In genomic region chr2:172722481-172722880, GRCh38 we compare ENCODE assay signal across 18 cellular contexts. TPM values are rescaled to one million over a fixed set of nuclear protein-coding genes. Genes with fewer than 3 reads are reported as not detected.
DNase-seq lines count a peak whose midpoint lies in the region; ATAC-seq, FAIRE-seq and TF ChIP-seq lines count a peak whose summit lies in the region.
"Had no signal": no experiment of that assay in that cellular context is flagged by ENCODE, and none has a peak within 500 bp of the region (broad histone marks: within the 10 kb centered on the region; RNA-seq: fewer than 3 reads in every experiment).

No MANE protein-coding gene starts in this region.

- CTCF ChIA-PET in activated CD4-positive, alpha-beta memory T cell treated with anti-CD3 and anti-CD28 coated beads, Interleukin-2, amount 10 ng/mL, durations not matched to agents 7 days and 5 days (lab: Charles Lee), result no interaction called here

- H3K27me3 ChIP-seq in keratinocyte (ENCODE audit: control insufficient read depth, extremely low read depth, insufficient read depth, low read length), result peaks cover 4% of the 10 kb centered on the region
- no peaks in the 10 kb centered on the region for H3K27me3 ChIP-seq in gastrocnemius medialis
- H3K27me3 ChIP-seq: SJSA1 had no signal

- H3K4me3 ChIP-seq in astrocyte of the spinal cord (ENCODE audit: low read depth, low read length), result no peak overlapping the region
- H3K4me3 ChIP-seq in keratinocyte (ENCODE audit: control insufficient read depth in 2 of 3, extremely low read depth in 1 of 3, insufficient read depth in 2 of 3, low read depth in 1 of 3, low read length in 3 of 3), result no peak overlapping the region
- H3K4me3 ChIP-seq in gastrocnemius medialis, result no peak overlapping the region
- H3K4me3 ChIP-seq: SJSA1 had no signal

- H2AFZ ChIP-seq in keratinocyte (ENCODE audit: control insufficient read depth, low read length), result no peak overlapping the region

- peaks cover 10% of the 10 kb centered on the region for H3K9me3 Mint-ChIP-seq in activated T-helper 17 cell treated with anti-CD3 and anti-CD28 coated beads, Interleukin-2, amount 50 U/mL, for 72 hours
- H3K9me3 Mint-ChIP-seq in activated CD4-positive, alpha-beta memory T cell treated with anti-CD3 and anti-CD28 coated beads, Interleukin-2, amount 10 ng/mL, durations not matched to agents 7 days and 5 days, result no peaks in the 10 kb centered on the region

- no peaks in the 10 kb centered on the region for H3K4me1 Mint-ChIP-seq in activated T-helper 17 cell treated with anti-CD3 and anti-CD28 coated beads, Interleukin-2, amount 50 U/mL, for 72 hours
- no peaks in the 10 kb centered on the region for H3K4me1 Mint-ChIP-seq in activated CD4-positive, alpha-beta memory T cell treated with anti-CD3 and anti-CD28 coated beads, Interleukin-2, amount 10 ng/mL, durations not matched to agents 7 days and 5 days
- H3K4me1 Mint-ChIP-seq: B cell had no signal

- H3K4me1 ChIP-seq in keratinocyte (ENCODE audit: control insufficient read depth, extremely low read depth, insufficient read depth, low read length) (peaks cover 8% of the 10 kb centered on the region), gastrocnemius medialis (no peaks in the 10 kb centered on the region)
- H3K4me1 ChIP-seq: SJSA1 had no signal

- H3K27me3 Mint-ChIP-seq in activated T-helper 17 cell treated with anti-CD3 and anti-CD28 coated beads, Interleukin-2, amount 50 U/mL, for 72 hours, result peaks cover 23% of the 10 kb centered on the region
- peaks cover 10% of the 10 kb centered on the region for H3K27me3 Mint-ChIP-seq in activated CD4-positive, alpha-beta memory T cell treated with anti-CD3 and anti-CD28 coated beads, Interleukin-2, amount 10 ng/mL, durations not matched to agents 7 days and 5 days

- H3K9me3 ChIP-seq in keratinocyte (ENCODE audit: control insufficient read depth, low read depth, low read length) (no peaks in the 10 kb centered on the region), gastrocnemius medialis (no peaks in the 10 kb centered on the region)
- H3K9me3 ChIP-seq: SJSA1 had no signal

- POLR2A ChIA-PET in activated CD4-positive, alpha-beta memory T cell treated with anti-CD3 and anti-CD28 coated beads, Interleukin-2, amount 10 ng/mL, durations not matched to agents 7 days and 5 days (lab: Charles Lee), result no interaction called here

- no peaks in the 10 kb centered on the region for H3K36me3 Mint-ChIP-seq in activated T-helper 17 cell treated with anti-CD3 and anti-CD28 coated beads, Interleukin-2, amount 50 U/mL, for 72 hours (ENCODE audit: low read depth)
- H3K36me3 Mint-ChIP-seq in activated CD4-positive, alpha-beta memory T cell treated with anti-CD3 and anti-CD28 coated beads, Interleukin-2, amount 10 ng/mL, durations not matched to agents 7 days and 5 days (ENCODE audit: low read depth), result no peaks in the 10 kb centered on the region

- intact Hi-C loops in gastrocnemius medialis (cut with DNase I; ENCODE audit: low total_unique reads), result no loop called here

- no peak overlapping the region for H3K4me2 ChIP-seq in keratinocyte (ENCODE audit: control insufficient read depth, extremely low read depth, insufficient read depth, low read depth, low read length)

- H3K27ac ChIP-seq in keratinocyte (ENCODE audit: control insufficient read depth, insufficient read depth, low read length) (no peak overlapping the region), gastrocnemius medialis (no peak overlapping the region)
- H3K27ac ChIP-seq: 22Rv1, SJSA1 had no signal

- no peak for TF ChIP-seq CTCF in astrocyte of the spinal cord (IDR thresholded peaks at IDR 0.05; ENCODE audit: low read depth, low read length)
- no peak for TF ChIP-seq CTCF in keratinocyte (optimal IDR thresholded peaks at IDR 0.05 in 1 of 3, IDR thresholded peaks at IDR 0.05 in 1 of 3, conservative IDR thresholded peaks at IDR 0.05 in 1 of 3; ENCODE audit: extremely low read depth in 1 of 3, insufficient read depth in 2 of 3, low read length in 3 of 3)
- TF ChIP-seq CTCF in gastrocnemius medialis (IDR thresholded peaks at IDR 0.05 in 4 of 5, conservative IDR thresholded peaks at IDR 0.05 in 1 of 5), result no peak

- H3K36me3 ChIP-seq in keratinocyte (ENCODE audit: control insufficient read depth in 2 of 2, extremely low read depth in 1 of 2, insufficient read depth in 2 of 2, low read length in 2 of 2), result no peaks in the 10 kb centered on the region
- no peaks in the 10 kb centered on the region for H3K36me3 ChIP-seq in gastrocnemius medialis
- H3K36me3 ChIP-seq: SJSA1 had no signal

- dilution Hi-C loops in keratinocyte (cut with MboI; ENCODE audit: extremely low pct_ligation_motif_present, low sequenced_read_pairs), result no loop called here

- no peaks in the 10 kb centered on the region for H4K20me1 ChIP-seq in keratinocyte (ENCODE audit: control insufficient read depth, extremely low read depth, insufficient read depth, low read length)

- no peaks in the 10 kb centered on the region for H3K79me2 ChIP-seq in keratinocyte (ENCODE audit: control insufficient read depth, insufficient read depth, low read length)

- no peak for ATAC-seq in activated T-helper 17 cell treated with anti-CD3 and anti-CD28 coated beads, Interleukin-2, amount 50 U/mL, for 72 hours (replicated peaks)
- no peak for ATAC-seq in gastrocnemius medialis
- ATAC-seq: Panc1 had no signal

- in situ Hi-C loops in astrocyte of the spinal cord (cut with HindIII; ENCODE audit: low sequenced_read_pairs), result no loop called here
- in situ Hi-C loops in gastrocnemius medialis (cut with MboI; ENCODE audit: low sequenced_read_pairs in 4 of 4), result no loop called here

- FAIRE-seq in keratinocyte (lab: Jason Lieb, UNC), result peak; percentile 74
- FAIRE-seq: H1 had no signal

- no peak overlapping the region for H3K4me3 Mint-ChIP-seq in activated T-helper 17 cell treated with anti-CD3 and anti-CD28 coated beads, Interleukin-2, amount 50 U/mL, for 72 hours
- H3K4me3 Mint-ChIP-seq in activated CD4-positive, alpha-beta memory T cell treated with anti-CD3 and anti-CD28 coated beads, Interleukin-2, amount 10 ng/mL, durations not matched to agents 7 days and 5 days, result no peak overlapping the region
- H3K4me3 Mint-ChIP-seq: B cell had no signal

- H3K27ac Mint-ChIP-seq in activated T-helper 17 cell treated with anti-CD3 and anti-CD28 coated beads, Interleukin-2, amount 50 U/mL, for 72 hours, result no peak overlapping the region
- no peak overlapping the region for H3K27ac Mint-ChIP-seq in activated CD4-positive, alpha-beta memory T cell treated with anti-CD3 and anti-CD28 coated beads, Interleukin-2, amount 10 ng/mL, durations not matched to agents 7 days and 5 days
- H3K27ac Mint-ChIP-seq: B cell had no signal

- H3K9ac ChIP-seq in keratinocyte (ENCODE audit: control insufficient read depth, extremely low read depth, insufficient read depth, low read length), result no peak overlapping the region

- TF ChIP-seq POLR2A in gastrocnemius medialis (IDR thresholded peaks at IDR 0.05), result no peak

- DNase-seq in DMS 273 (lab: John Stamatoyannopoulos, UW; ENCODE audit: unreplicated experiment), result peak; percentile 22
- no peak for DNase-seq in DMS 273 treated with DMSO at 0.1 percent for 48 hours (lab: John Stamatoyannopoulos, UW)
- DNase-seq in NCI-H1105 treated with DMSO at 0.1 percent for 48 hours (lab: John Stamatoyannopoulos, UW), result peak; percentile 73
- DNase-seq in astrocyte of the spinal cord (ENCODE audit: low read depth, low spot score), result peak; percentile 33
- DNase-seq in keratinocyte (ENCODE audit: low read depth, low spot score), result no peak
- DNase-seq in gastrocnemius medialis, result no peak
- DNase-seq in activated CD4-positive, alpha-beta memory T cell treated with anti-CD3 and anti-CD28 coated beads, Interleukin-2, amount 10 ng/mL, durations not matched to agents 7 days and 5 days, result no peak
- DNase-seq: GDM1, KBM-7, NCI-H1694 treated with DMSO at 0.1 percent for 48 hours, NCI-H2227 treated with DMSO at 0.1 percent for 48 hours, NCI-H524 had no signal

- no peaks in the 10 kb centered on the region for H3K9me1 ChIP-seq in keratinocyte (ENCODE audit: control insufficient read depth, extremely low read depth, insufficient read depth, low read length)

RNA-seq across cellular contexts. Expression of gene RAPGEF4, which starts 13.2 kb away (rescaled TPM):
- polyA plus RNA-seq in keratinocyte, result 0.76 to 1.6 TPM (median 1.2 TPM) in 3 replicates
- polyA plus RNA-seq in keratinocyte (2011; ENCODE audit: low read depth), result 5.9 TPM
- 0.75 and 0.80 TPM in 2 replicates for polyA plus RNA-seq in keratinocyte (2011; cell fraction: cytosol; rRNA removed)
- 2.9 and 3.4 TPM in 2 replicates for polyA plus RNA-seq in keratinocyte (2011; cell fraction: nucleus; rRNA removed)
- 1.2 and 2.2 TPM in 2 replicates for polyA plus RNA-seq in keratinocyte (2012; ENCODE audit: low replicate concordance)
- 5.0 to 7.8 TPM (median 6.7 TPM) in 3 replicates for polyA minus RNA-seq in keratinocyte
- not detected for polyA minus RNA-seq in keratinocyte (2011; cell fraction: cytosol; rRNA and poly(A)+ RNA removed)
- polyA minus RNA-seq in keratinocyte (2011; cell fraction: nucleus; rRNA and poly(A)+ RNA removed), result 3.5 and 5.7 TPM in 2 replicates
- 1 to 10 TPM; 1.4 to 2.2 TPM for total RNA-seq in activated T-helper 17 cell treated with anti-CD3 and anti-CD28 coated beads, Interleukin-2, amount 50 U/mL, for 72 hours
- 1 to 10 TPM; 1.4 to 5.5 (median 1.8) TPM for total RNA-seq in gastrocnemius medialis
- total RNA-seq in activated CD4-positive, alpha-beta memory T cell treated with anti-CD3 and anti-CD28 coated beads, Interleukin-2, amount 10 ng/mL, durations not matched to agents 7 days and 5 days, result under 1 TPM; 0.23 to 0.40 TPM

Comparison
In these comparisons a context has a peak if more than half of its experiments do, and no peak if none do; other contexts are left out.
1. DNase-seq: peak in DMS 273 (single experiment), NCI-H1105 treated with DMSO at 0.1 percent for 48 hours (single experiment) and astrocyte of the spinal cord (single experiment); none in DMS 273 treated with DMSO at 0.1 percent for 48 hours (single experiment), keratinocyte (single experiment), gastrocnemius medialis (0 of 2) and activated CD4-positive, alpha-beta memory T cell treated with anti-CD3 and anti-CD28 coated beads, Interleukin-2, amount 10 ng/mL, durations not matched to agents 7 days and 5 days (single experiment).